Comparison of ENCODE assay signal across 20 cellular contexts in the genomic region with DNA sequence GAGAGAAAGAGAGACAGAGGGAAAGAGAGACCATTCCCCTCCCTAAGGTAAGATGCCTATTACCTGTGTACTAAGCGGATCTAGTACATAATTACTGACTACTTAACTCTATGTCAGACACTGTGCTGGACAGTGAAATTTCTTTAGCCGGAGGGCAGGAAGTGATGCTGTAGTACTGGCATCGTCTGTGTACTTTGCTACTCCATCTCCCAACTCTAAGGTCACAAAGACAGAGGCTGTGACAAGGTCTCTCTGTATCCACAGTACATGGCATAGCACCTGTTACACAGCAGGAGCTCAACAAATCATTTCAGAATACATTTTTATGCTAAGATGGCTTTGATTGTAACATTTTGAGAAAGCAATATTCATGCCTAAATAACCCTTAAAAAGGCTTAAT. TPM values are rescaled to one million over a fixed set of nuclear protein-coding genes. Genes with fewer than 3 reads are reported as not detected.
A peak's percentile ranks its signal among the peaks of the same experiment; 100 is the strongest.
DNase-seq lines count a peak whose midpoint lies in the region; ATAC-seq, FAIRE-seq and TF ChIP-seq lines count a peak whose summit lies in the region.
"Had no signal": no experiment of that assay in that cellular context is flagged by ENCODE, and none has a peak within 500 bp of the region (broad histone marks: within the 10 kb centered on the region; RNA-seq: fewer than 3 reads in every experiment).

No MANE protein-coding gene starts in this region.

- TF ChIP-seq CTCF in brain microvascular endothelial cell (IDR thresholded peaks at IDR 0.05; ENCODE audit: low read depth, low read length, missing control alignments) (no peak), osteocyte (IDR thresholded peaks at IDR 0.05) (no peak)

- in situ Hi-C loops in brain microvascular endothelial cell (cut with HindIII; ENCODE audit: low pct_ligation_motif_present, low sequenced_read_pairs) = no loop called here

- H3K4me3 ChIP-seq in ACC112 (ENCODE audit: low read depth, low read length) = no peak overlapping the region
- no peak overlapping the region for H3K4me3 ChIP-seq in brain microvascular endothelial cell (ENCODE audit: low read depth, low read length)
- no peak overlapping the region for H3K4me3 ChIP-seq in small intestine (ENCODE audit: low read depth in 1 of 2, low read length in 2 of 2)
- H3K4me3 ChIP-seq: HAP-1, Peyer's patch had no signal

- 61 to 81% (median 68%) methylated on average over 3 of the region's 3 CpGs for WGBS in small intestine, 3 donors

- H3K79me2 ChIP-seq in ACC112 (ENCODE audit: control insufficient read depth, insufficient read depth, low read length, unreplicated experiment) = peaks cover 96% of the 10 kb centered on the region

- H3K36me3 Mint-ChIP-seq in osteocyte (ENCODE audit: unreplicated experiment) = no peaks in the 10 kb centered on the region

- H3K36me3 ChIP-seq in ACC112 (ENCODE audit: insufficient read depth, low read length) = peaks cover 54% of the 10 kb centered on the region
- H3K36me3 ChIP-seq in brain microvascular endothelial cell (replicated peaks) = peaks cover 69% of the 10 kb centered on the region
- no peaks in the 10 kb centered on the region for H3K36me3 ChIP-seq in small intestine (ENCODE audit: control insufficient read depth in 2 of 2, insufficient read depth in 2 of 2, low read length in 2 of 2)
- H3K36me3 ChIP-seq: HAP-1, Peyer's patch had no signal

- H3K4me1 ChIP-seq in ACC112 (ENCODE audit: control insufficient read depth, insufficient read depth, low read length, unreplicated experiment) (peaks cover 95% of the 10 kb centered on the region), small intestine (ENCODE audit: control insufficient read depth in 2 of 2, insufficient read depth in 1 of 2, low read depth in 1 of 2, low read length in 1 of 2) (no peaks in the 10 kb centered on the region)
- H3K4me1 ChIP-seq: HAP-1, Peyer's patch had no signal

- peaks cover 6% of the 10 kb centered on the region for H3K4me1 Mint-ChIP-seq in osteocyte (ENCODE audit: unreplicated experiment)

- no peak overlapping the region for H3K4me3 Mint-ChIP-seq in osteocyte (ENCODE audit: unreplicated experiment)

- H3K27me3 Mint-ChIP-seq in osteocyte (ENCODE audit: unreplicated experiment) = no peaks in the 10 kb centered on the region

- no peak for ATAC-seq in GM21423 (IDR thresholded peaks at IDR 0.05; ENCODE audit: unreplicated experiment)
- ATAC-seq in HG02870 (IDR thresholded peaks at IDR 0.05; ENCODE audit: unreplicated experiment) = no peak
- ATAC-seq: SK-N-SH treated with all-trans-retinoic acid at 6 μM for 48 hours had no signal

- FAIRE-seq in HTR-8/SVneo (lab: Jason Lieb, UNC) (peak; percentile 55), small intestine (lab: Jason Lieb, UNC) (no peak)
- FAIRE-seq: A204.1, GM12891 had no signal

- no peaks in the 10 kb centered on the region for H3K9me3 Mint-ChIP-seq in osteocyte (ENCODE audit: unreplicated experiment)

- no peak overlapping the region for H2AFZ ChIP-seq in ACC112 (ENCODE audit: low read length, unreplicated experiment)

- no peaks in the 10 kb centered on the region for H3K9me3 ChIP-seq in small intestine (ENCODE audit: control insufficient read depth, low read depth)
- H3K9me3 ChIP-seq: HAP-1, Peyer's patch had no signal

- DNase-seq in HTR-8/SVneo (ENCODE audit: insufficient read length, low spot score) = no peak
- no peak for DNase-seq in brain microvascular endothelial cell
- no peak for DNase-seq in osteocyte (ENCODE audit: extremely low spot score, unreplicated experiment)
- no peak for DNase-seq in activated CD8-positive, alpha-beta memory T cell treated with anti-CD3 and anti-CD28 coated beads for 24 hours
- DNase-seq in small intestine = no peak
- DNase-seq: C1 segment of cervical spinal cord, GF-D8, KG1, NCI-H1048, NCI-H1436 treated with DMSO at 0.1 percent for 48 hours, NCI-H510A, Peyer's patch, SHP77 treated with DMSO at 0.1 percent for 48 hours had no signal

- H3K27ac Mint-ChIP-seq in osteocyte (ENCODE audit: unreplicated experiment) = peak overlapping the region; percentile 40

- H3K27me3 ChIP-seq in ACC112 (ENCODE audit: insufficient read depth, low read length) (no peaks in the 10 kb centered on the region), brain microvascular endothelial cell (replicated peaks) (no peaks in the 10 kb centered on the region), small intestine (ENCODE audit: control insufficient read depth in 2 of 2, insufficient read depth in 2 of 2, low read length in 2 of 2) (no peaks in the 10 kb centered on the region)
- H3K27me3 ChIP-seq: Peyer's patch had no signal

- H3K27ac ChIP-seq in ACC112 (ENCODE audit: low read depth, low read length) (peak overlapping the region; percentile 90), brain microvascular endothelial cell (peak overlapping the region; percentile 0), small intestine (ENCODE audit: low read depth in 1 of 2, low read length in 1 of 2) (no peak overlapping the region)
- H3K27ac ChIP-seq: Peyer's patch had no signal

RNA-seq across cellular contexts. Expression of a gene that starts 9.0 kb away (rescaled TPM):
- total RNA-seq in osteocyte = 1.0 and 1.4 TPM in 2 replicates
- not detected for polyA plus RNA-seq in small intestine
- total RNA-seq: Peyer's patch had no signal

Comparison
In these comparisons a context has a peak if more than half of its experiments do, and no peak if none do; other contexts are left out.
1. H3K27ac ChIP-seq: peak in ACC112 (single experiment) and brain microvascular endothelial cell (single experiment); none in small intestine (0 of 2).